Comparison of ENCODE assay signal across 11 cellular contexts in the genomic region with DNA sequence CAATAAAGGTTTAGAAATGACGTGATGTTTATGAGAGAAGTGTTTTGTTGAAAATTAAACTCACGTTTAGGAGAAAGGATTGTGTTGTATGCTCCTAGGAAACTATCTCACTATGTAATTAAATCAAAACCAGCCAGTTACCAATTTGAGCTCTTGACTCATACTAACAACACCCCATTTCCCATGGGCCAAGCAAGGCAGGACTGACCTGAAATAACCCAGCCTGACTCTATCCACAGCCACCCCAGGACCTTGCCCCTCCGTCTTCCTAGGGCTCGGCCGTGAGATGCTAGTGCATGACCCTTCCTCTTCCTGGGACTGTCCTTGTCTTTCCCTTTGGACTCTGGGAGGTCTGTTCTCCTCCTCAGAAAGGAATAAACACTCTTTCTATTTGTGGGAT. TPM values are rescaled to one million over a fixed set of nuclear protein-coding genes. Genes with fewer than 3 reads are reported as not detected.
A peak's percentile ranks its signal among the peaks of the same experiment; 100 is the strongest.
DNase-seq lines count a peak whose midpoint lies in the region; ATAC-seq and TF ChIP-seq lines count a peak whose summit lies in the region.
"Had no signal": no experiment of that assay in that cellular context is flagged by ENCODE, and none has a peak within 500 bp of the region (broad histone marks: within the 10 kb centered on the region; RNA-seq: fewer than 3 reads in every experiment).

No MANE protein-coding gene starts in this region.

- H3K4me2 ChIP-seq in BLaER1 treated with 17β-estradiol and CSF1 and Interleukin-3, amounts not matched to agents 10 nM and 100 nM: peak overlapping the region in 7 of 11 experiments; percentile 13 to 87 (median 31); a peak in 6 of 22 replicates

- H3K9ac ChIP-seq in BLaER1 treated with 17β-estradiol and CSF1 and Interleukin-3, amounts not matched to agents 10 nM and 100 nM: no peak overlapping the region

- no peaks in the 10 kb centered on the region for H3K9me3 Mint-ChIP-seq in effector memory CD8-positive, alpha-beta T cell

- no peaks in the 10 kb centered on the region for H3K9me3 ChIP-seq in BLaER1 treated with 17β-estradiol and CSF1 and Interleukin-3, amounts not matched to agents 10 nM and 100 nM (replicated peaks in 1 of 11)
- no peaks in the 10 kb centered on the region for H3K9me3 ChIP-seq in ascending aorta
- no peaks in the 10 kb centered on the region for H3K9me3 ChIP-seq in left ventricle myocardium inferior (replicated peaks)
- no peaks in the 10 kb centered on the region for H3K9me3 ChIP-seq in gastrocnemius medialis

- H3K27ac Mint-ChIP-seq in effector memory CD8-positive, alpha-beta T cell: no peak overlapping the region
- H3K27ac Mint-ChIP-seq: B cell had no signal

- H3K4me1 ChIP-seq in BLaER1 treated with 17β-estradiol and CSF1 and Interleukin-3, amounts not matched to agents 10 nM and 100 nM: peaks cover 34 to 99% (median 50%) of the 10 kb centered on the region in 10 experiments
- peaks cover 6 to 28% of the 10 kb centered on the region in 2 donors for H3K4me1 ChIP-seq in ascending aorta
- peaks cover 91% of the 10 kb centered on the region for H3K4me1 ChIP-seq in left ventricle myocardium inferior
- peaks cover 28 to 41% of the 10 kb centered on the region in 2 donors for H3K4me1 ChIP-seq in gastrocnemius medialis

- intact Hi-C loops in ascending aorta (cut with DNase I) (no loop called here), left ventricle myocardium inferior (cut with micrococcal nuclease) (no loop called here), gastrocnemius medialis (cut with DNase I; ENCODE audit: low total_unique reads) (no loop called here)

- in situ Hi-C loops in gastrocnemius medialis (cut with MboI; ENCODE audit: low sequenced_read_pairs in 4 of 4): no loop called here
- in situ Hi-C loops in KBM-7 (cut with MboI; ENCODE audit: low pct_unique_long_range_greater_than_20kb, low sequenced_read_pairs): no loop called here

- no peak overlapping the region for H3K4me3 ChIP-seq in BLaER1 treated with 17β-estradiol and CSF1 and Interleukin-3, amounts not matched to agents 10 nM and 100 nM
- no peak overlapping the region for H3K4me3 ChIP-seq in ascending aorta
- H3K4me3 ChIP-seq in left ventricle myocardium inferior: no peak overlapping the region
- H3K4me3 ChIP-seq in gastrocnemius medialis: no peak overlapping the region

- no peaks in the 10 kb centered on the region for H3K27me3 ChIP-seq in BLaER1 treated with 17β-estradiol and CSF1 and Interleukin-3, amounts not matched to agents 10 nM and 100 nM
- no peaks in the 10 kb centered on the region for H3K27me3 ChIP-seq in ascending aorta
- H3K27me3 ChIP-seq in left ventricle myocardium inferior (ENCODE audit: low read depth): no peaks in the 10 kb centered on the region
- no peaks in the 10 kb centered on the region for H3K27me3 ChIP-seq in gastrocnemius medialis

- DNase-seq in ascending aorta (ENCODE audit: low spot score in 2 of 2) (peak in 1 of 2 donors; percentile 67), left ventricle myocardium inferior (peak; percentile 42), gastrocnemius medialis (peak; percentile 44 to 50), middle frontal gyrus (ENCODE audit: extremely low spot score, low spot score) (no peak), KBM-7 (no peak)
- no peak for DNase-seq in effector memory CD8-positive, alpha-beta T cell
- DNase-seq: NCI-H526 treated with DMSO at 0.1 percent for 48 hours, T1000 had no signal

- no peak for TF ChIP-seq CTCF in ascending aorta (IDR thresholded peaks at IDR 0.05)
- no peak for TF ChIP-seq CTCF in left ventricle myocardium inferior (IDR thresholded peaks at IDR 0.05; ENCODE audit: borderline replicate concordance)
- no peak for TF ChIP-seq CTCF in gastrocnemius medialis (IDR thresholded peaks at IDR 0.05 in 4 of 5, conservative IDR thresholded peaks at IDR 0.05 in 1 of 5)

- no peak for TF ChIP-seq POLR2A in gastrocnemius medialis (IDR thresholded peaks at IDR 0.05)

- H3K36me3 ChIP-seq in BLaER1 treated with 17β-estradiol and CSF1 and Interleukin-3, amounts not matched to agents 10 nM and 100 nM: peaks cover 0 to 6% (median 0%) of the 10 kb centered on the region in 11 experiments; a peak in 3 of 22 replicates
- H3K36me3 ChIP-seq in ascending aorta (peaks cover 0 to 3% of the 10 kb centered on the region in 2 donors), left ventricle myocardium inferior (no peaks in the 10 kb centered on the region), gastrocnemius medialis (no peaks in the 10 kb centered on the region)

- peak; percentile 79 to 83 for ATAC-seq in gastrocnemius medialis
- ATAC-seq in HG03095 (IDR thresholded peaks at IDR 0.05; ENCODE audit: unreplicated experiment): no peak
- no peak for ATAC-seq in effector memory CD8-positive, alpha-beta T cell (replicated peaks)

- H3K27me3 Mint-ChIP-seq in effector memory CD8-positive, alpha-beta T cell: no peaks in the 10 kb centered on the region

- H3K36me3 Mint-ChIP-seq in effector memory CD8-positive, alpha-beta T cell (ENCODE audit: insufficient read depth): no peaks in the 10 kb centered on the region

- H3K27ac ChIP-seq in BLaER1 treated with 17β-estradiol and CSF1 and Interleukin-3, amounts not matched to agents 10 nM and 100 nM: no peak overlapping the region
- H3K27ac ChIP-seq in ascending aorta (peak overlapping the region; percentile 3 to 50), left ventricle myocardium inferior (replicated peaks) (peak overlapping the region; percentile 68), gastrocnemius medialis (peak overlapping the region; percentile 42 to 59 (median 50))

- no peak overlapping the region for H3K4me3 Mint-ChIP-seq in effector memory CD8-positive, alpha-beta T cell
- H3K4me3 Mint-ChIP-seq: B cell had no signal

- peaks cover 0 to 2% of the 10 kb centered on the region in 2 donors for H3K4me1 Mint-ChIP-seq in effector memory CD8-positive, alpha-beta T cell (ENCODE audit: low read depth in 2 of 2)

- peaks cover 0 to 8% (median 0%) of the 10 kb centered on the region in 11 experiments; a peak in 2 of 22 replicates for H4K20me1 ChIP-seq in BLaER1 treated with 17β-estradiol and CSF1 and Interleukin-3, amounts not matched to agents 10 nM and 100 nM

RNA-seq across cellular contexts. Expression of gene TLR4, which starts 16.4 kb away (rescaled TPM):
- total RNA-seq in ascending aorta (32.4 TPM), left ventricle myocardium inferior (14.2 TPM), gastrocnemius medialis (10 to 100 TPM in 1 of 4 donors, 1 to 10 TPM in 3; 7.5 to 10.3 (median 8.3) TPM)

Comparison
In these comparisons a context has a peak if more than half of its experiments do, and no peak if none do; other contexts are left out.
1. H3K27ac ChIP-seq: peak in ascending aorta (2 of 2), left ventricle myocardium inferior (single experiment) and gastrocnemius medialis (4 of 4); none in BLaER1 treated with 17β-estradiol and CSF1 and Interleukin-3, amounts not matched to agents 10 nM and 100 nM (0 of 11).
2. DNase-seq: peak in left ventricle myocardium inferior (single experiment) and gastrocnemius medialis (2 of 2); none in middle frontal gyrus (single experiment), KBM-7 (single experiment) and effector memory CD8-positive, alpha-beta T cell (0 of 3).
3. ATAC-seq: peak in gastrocnemius medialis (2 of 2); none in HG03095 (single experiment) and effector memory CD8-positive, alpha-beta T cell (single experiment).